8 cellular contexts compared by ENCODE assay signal in genomic region chr16:84532299-84532724, GRCh38. TPM values are rescaled to one million over a fixed set of nuclear protein-coding genes. Genes with fewer than 3 reads are reported as not detected.
DNase-seq lines count a peak whose midpoint lies in the region; ATAC-seq, FAIRE-seq and TF ChIP-seq lines count a peak whose summit lies in the region.

No MANE protein-coding gene starts in this region.

- H3K4me3 Mint-ChIP-seq in CD8-positive, alpha-beta memory T cell = no peak overlapping the region

- H3K9me3 Mint-ChIP-seq in CD8-positive, alpha-beta memory T cell = peaks cover 0 to 5% (median 0%) of the 10 kb centered on the region in 5 donors

- H3K9ac ChIP-seq in HepG2 (ENCODE audit: insufficient read depth, low read depth, low read length) = no peak overlapping the region

- H3K27me3 ChIP-seq in HepG2 (ENCODE audit: control insufficient read depth in 1 of 2, insufficient read depth in 2 of 2, low read length in 2 of 2) = peaks cover 0 to 3% of the 10 kb centered on the region in 2 experiments; a peak in 1 of 5 replicates
- H3K27me3 ChIP-seq in upper lobe of left lung = no peaks in the 10 kb centered on the region
- no peaks in the 10 kb centered on the region for H3K27me3 ChIP-seq in CD8-positive, alpha-beta memory T cell (ENCODE audit: insufficient read depth, low read length, poor library complexity, severe bottlenecking)

- no peaks in the 10 kb centered on the region for H4K20me1 ChIP-seq in HepG2 (ENCODE audit: insufficient read depth, low read length)

- in situ Hi-C loops in HepG2 (cut with HindIII; ENCODE audit: extremely low pct_ligation_motif_present, low pct_unique_long_range_greater_than_20kb) = no loop called here

- H3K36me3 Mint-ChIP-seq in CD8-positive, alpha-beta memory T cell = peaks cover 6 to 17% (median 14%) of the 10 kb centered on the region in 3 donors

- TF ChIP-seq POLR2A in HepG2 (IDR thresholded peaks at IDR 0.05; ENCODE audit: insufficient read depth in 1 of 2, low read depth in 2 of 2, low read length in 2 of 2) (no peak), upper lobe of left lung (IDR thresholded peaks at IDR 0.05) (peak in 1 of 4 donors; percentile 15)

- H3K27me3 Mint-ChIP-seq in CD8-positive, alpha-beta memory T cell = peaks cover 0 to 1% of the 10 kb centered on the region in 2 donors

- POLR2A ChIA-PET in HepG2 (lab: Yijun Ruan, JAX) = no interaction called here
- POLR2A ChIA-PET in CD8-positive, alpha-beta memory T cell (lab: Charles Lee) = no interaction called here

- intact Hi-C loops in HepG2 (cut with micrococcal nuclease; ENCODE audit: unreplicated experiment) = no loop called here

- TF ChIP-seq CTCF in coronary artery (IDR thresholded peaks at IDR 0.05) = no peak
- no peak for TF ChIP-seq CTCF in HepG2 (CRISPR knock-in tag; IDR thresholded peaks at IDR 0.05)
- no peak for TF ChIP-seq CTCF in upper lobe of left lung (IDR thresholded peaks at IDR 0.05)

- H3K36me3 ChIP-seq in HepG2 (replicated peaks in 1 of 2; ENCODE audit: control insufficient read depth in 1 of 2, insufficient read depth in 2 of 2, low read length in 2 of 2) (no peaks in the 10 kb centered on the region), upper lobe of left lung (no peaks in the 10 kb centered on the region)
- H3K36me3 ChIP-seq in CD8-positive, alpha-beta memory T cell (ENCODE audit: insufficient read depth, low read length) = no peaks in the 10 kb centered on the region

- H3K27ac ChIP-seq in coronary artery (peak overlapping the region; percentile 40 to 74), HepG2 (ENCODE audit: extremely low read length, insufficient read depth, low read length) (no peak overlapping the region), upper lobe of left lung (peak overlapping the region in 3 of 4 donors; percentile 59 to 80 (median 80))
- no peak overlapping the region for H3K27ac ChIP-seq in CD8-positive, alpha-beta memory T cell (ENCODE audit: low read depth, low read length)

- BruUV-seq in HepG2 (replicated peaks; lab: Mats Ljungman, UMichigan) = no TSS peak

- DNase-seq in LHCN-M2 (ENCODE audit: low read depth) (peak; percentile 93), coronary artery (ENCODE audit: low spot score) (peak; percentile 85), HepG2 (ENCODE audit: low spot score) (peak; percentile 56), upper lobe of left lung (peak in 1 of 2 donors; percentile 48), GF-D8 (lab: John Stamatoyannopoulos, UW) (no peak)
- no peak for DNase-seq in CD8-positive, alpha-beta memory T cell

- FAIRE-seq in HepG2 (lab: Jason Lieb, UNC) = no peak

- H3K4me1 Mint-ChIP-seq in CD8-positive, alpha-beta memory T cell = peaks cover 0 to 3% (median under 1%) of the 10 kb centered on the region in 3 donors

- H3K4me3 ChIP-seq in coronary artery (peak overlapping the region; percentile 22), HepG2 (replicated peaks in 1 of 3; ENCODE audit: insufficient read depth in 1 of 3, low read depth in 2 of 3, low read length in 3 of 3) (no peak overlapping the region), upper lobe of left lung (no peak overlapping the region)
- no peak overlapping the region for H3K4me3 ChIP-seq in CD8-positive, alpha-beta memory T cell (ENCODE audit: low read length)

- no peak for TF ChIP-seq EP300 in HepG2 (IDR thresholded peaks at IDR 0.05; ENCODE audit: low read depth in 2 of 2, low read length in 2 of 2)
- no peak for TF ChIP-seq EP300 in HepG2 (CRISPR knock-in tag; IDR thresholded peaks at IDR 0.05; ENCODE audit: borderline replicate concordance)
- TF ChIP-seq EP300 in upper lobe of left lung (IDR thresholded peaks at IDR 0.05) = no peak

- H3K4me2 ChIP-seq in HepG2 (ENCODE audit: low read depth, low read length) = no peak overlapping the region

- no peak overlapping the region for H3K27ac Mint-ChIP-seq in CD8-positive, alpha-beta memory T cell

- CTCF ChIA-PET in HepG2 (lab: Yijun Ruan, JAX; ENCODE audit: low intra/inter-chr PET ratio, low total read pairs) = no interaction called here
- CTCF ChIA-PET in CD8-positive, alpha-beta memory T cell (lab: Charles Lee) = interaction anchor here (0.8 to 1.4 kb wide), 3 partner anchors 13 to 90 kb away, joined by 3 to 4 read pairs (median 4); no protein-coding TSS in a partner anchor

- H3K9me3 ChIP-seq in HepG2 (ENCODE audit: low read length) = no peaks in the 10 kb centered on the region
- no peaks in the 10 kb centered on the region for H3K9me3 ChIP-seq in upper lobe of left lung
- no peaks in the 10 kb centered on the region for H3K9me3 ChIP-seq in CD8-positive, alpha-beta memory T cell (ENCODE audit: low read length)

- no peak for TF ChIP-seq RAD21 in HepG2 (CRISPR knock-in tag; IDR thresholded peaks at IDR 0.05)

- no peaks in the 10 kb centered on the region for H3K79me2 ChIP-seq in HepG2 (ENCODE audit: insufficient read depth, low read length)

- no peak overlapping the region for H2AFZ ChIP-seq in HepG2 (ENCODE audit: low read length)

- 24% methylated on average over 10 of the region's 10 CpGs for WGBS in HepG2 (ENCODE audit: low lambda C conversion rate)
- WGBS in upper lobe of left lung, 2 donors = 19 to 33% methylated on average over 9 to 10 of the region's 10 CpGs

- ATAC-seq in HepG2 (no peak), upper lobe of left lung (ENCODE audit: low FRiP score in 2 of 2) (peak; percentile 72 to 87), GM21737 (IDR thresholded peaks at IDR 0.05; ENCODE audit: unreplicated experiment) (no peak), HG03025 (IDR thresholded peaks at IDR 0.05; ENCODE audit: low FRiP score, unreplicated experiment) (no peak)

- H3K4me1 ChIP-seq in HepG2 (ENCODE audit: insufficient read depth, low read length) (peaks cover 16% of the 10 kb centered on the region), upper lobe of left lung (peaks cover 29 to 39% (median 34%) of the 10 kb centered on the region in 4 donors)
- no peaks in the 10 kb centered on the region for H3K4me1 ChIP-seq in CD8-positive, alpha-beta memory T cell (ENCODE audit: insufficient read depth, low read length)

TF ChIP-seq in HepG2, 621 proteins besides CTCF, POLR2A, EP300 and RAD21 (continues in another document):
- TF ChIP-seq XBP1 (CRISPR knock-in tag; IDR thresholded peaks at IDR 0.05) = no peak
- TF ChIP-seq RFX3 (CRISPR knock-in tag; IDR thresholded peaks at IDR 0.05) = no peak
- TF ChIP-seq ZNF383 (CRISPR knock-in tag; IDR thresholded peaks at IDR 0.05; ENCODE audit: borderline replicate concordance) = no peak
- no peak for TF ChIP-seq KLF11 (CRISPR knock-in tag; IDR thresholded peaks at IDR 0.05)
- no peak for TF ChIP-seq TIGD3 (CRISPR knock-in tag; IDR thresholded peaks at IDR 0.05; ENCODE audit: borderline replicate concordance)
- no peak for TF ChIP-seq FOXK2 (IDR thresholded peaks at IDR 0.05)
- no peak for TF ChIP-seq PATZ1 (CRISPR knock-in tag; IDR thresholded peaks at IDR 0.05)

RNA-seq across cellular contexts. Expression of gene MEAK7, which starts 27.9 kb away (rescaled TPM):
- total RNA-seq in LHCN-M2 (2014; rRNA removed) (15.3 and 17.2 TPM in 2 replicates), HepG2 (2016; rRNA removed; fragmentation: Illumina TruSeq; extraction: Trizol) (14.7 and 17.4 TPM in 2 replicates), upper lobe of left lung (10 to 100 TPM in 5 of 6 donors, 1 to 10 TPM in 1; 8.5 to 32.8 (median 12.2) TPM)
- 26.7 TPM for polyA plus RNA-seq in LHCN-M2 (2012)
- 1.0 and 1.5 TPM in 2 replicates for total RNA-seq in HepG2 (2016; cell fraction: cytosol; rRNA removed; fragmentation: Illumina TruSeq; extraction: Trizol; ENCODE audit: low read depth)
- 14.3 and 19.5 TPM in 2 replicates for total RNA-seq in HepG2 (2016; cell fraction: insoluble cytoplasmic fraction; rRNA removed; fragmentation: Illumina TruSeq; extraction: Trizol)
- 3.8 and 4.1 TPM in 2 replicates for total RNA-seq in HepG2 (2016; cell fraction: membrane; rRNA removed; fragmentation: Illumina TruSeq; extraction: Trizol)
- 13.9 and 16.3 TPM in 2 replicates for total RNA-seq in HepG2 (2016; cell fraction: nucleus; rRNA removed; fragmentation: Illumina TruSeq; extraction: Trizol)
- 11.8 and 12.0 TPM in 2 replicates for polyA plus RNA-seq in HepG2 (2011; rRNA removed)
- polyA plus RNA-seq in HepG2 (2011; cell fraction: cytosol; rRNA removed) = 10.9 and 11.8 TPM in 2 replicates
- polyA plus RNA-seq in HepG2 (2011; cell fraction: nucleus; rRNA removed) = 13.6 and 14.0 TPM in 2 replicates
- 6.9 and 8.1 TPM in 2 replicates for polyA plus RNA-seq in HepG2 (2012)
- polyA plus RNA-seq in HepG2 (2016; cell fraction: cytosol; fragmentation: Illumina TruSeq; extraction: Trizol; ENCODE audit: low read depth) = 0.46 and 0.59 TPM in 2 replicates
- 10.6 and 11.4 TPM in 2 replicates for polyA plus RNA-seq in HepG2 (2016; cell fraction: insoluble cytoplasmic fraction; fragmentation: Illumina TruSeq; extraction: Trizol; ENCODE audit: low read depth)
- 1.5 and 1.9 TPM in 2 replicates for polyA plus RNA-seq in HepG2 (2016; cell fraction: membrane; fragmentation: Illumina TruSeq; extraction: Trizol; ENCODE audit: low read depth)
- polyA plus RNA-seq in HepG2 (2016; cell fraction: nucleus; fragmentation: Illumina TruSeq; extraction: Trizol; ENCODE audit: insufficient read depth, low read depth) = 9.0 and 10.6 TPM in 2 replicates
- 20.4 and 30.6 TPM in 2 replicates for polyA minus RNA-seq in HepG2 (2011; rRNA and poly(A)+ RNA removed; ENCODE audit: low replicate concordance)
- polyA minus RNA-seq in HepG2 (2011; cell fraction: cytosol; rRNA and poly(A)+ RNA removed) = 7.9 and 10.9 TPM in 2 replicates
- polyA minus RNA-seq in HepG2 (2011; cell fraction: nucleus; rRNA and poly(A)+ RNA removed) = 17.6 and 19.1 TPM in 2 replicates
- total RNA-seq in CD8-positive, alpha-beta memory T cell = 1 to 10 TPM; 6.7 to 7.7 TPM
- 7.8 TPM for polyA plus RNA-seq in CD8-positive, alpha-beta memory T cell

Comparison
In these comparisons a context has a peak if more than half of its experiments do, and no peak if none do; other contexts are left out.
1. DNase-seq: peak in LHCN-M2 (single experiment), coronary artery (single experiment) and HepG2 (single experiment); none in CD8-positive, alpha-beta memory T cell (0 of 5) and GF-D8 (single experiment).
2. H3K27ac ChIP-seq: peak in coronary artery (2 of 2) and upper lobe of left lung (3 of 4); none in HepG2 (single experiment) and CD8-positive, alpha-beta memory T cell (single experiment).
3. ATAC-seq: peak in upper lobe of left lung (2 of 2); none in HepG2 (single experiment), GM21737 (single experiment) and HG03025 (single experiment).